ENCODE assay signal across 14 cellular contexts in the genomic region with DNA sequence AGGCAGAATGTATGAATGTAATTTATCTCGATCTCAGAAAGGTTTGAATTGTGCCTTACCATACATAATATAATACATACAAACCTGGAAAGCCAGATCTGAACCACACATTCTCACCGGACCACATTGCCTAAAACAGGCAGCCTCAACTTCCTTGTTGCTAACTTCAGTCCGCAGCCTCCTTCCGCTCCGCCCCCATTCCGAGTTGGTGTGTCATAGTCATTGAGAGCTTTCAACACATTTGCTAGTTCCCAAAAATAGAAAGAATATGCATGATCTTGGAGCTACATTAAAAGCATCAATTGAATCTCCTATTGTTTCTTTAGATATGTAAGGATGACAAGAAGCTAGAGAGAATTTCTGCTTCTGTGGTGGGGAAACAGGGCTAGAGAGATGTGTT.
DNase-seq lines count a peak whose midpoint lies in the region; ATAC-seq and TF ChIP-seq lines count a peak whose summit lies in the region.
"Had no signal": no experiment of that assay in that cellular context is flagged by ENCODE, and none has a peak within 500 bp of the region (broad histone marks: within the 10 kb centered on the region; RNA-seq: fewer than 3 reads in every experiment).

No MANE protein-coding gene starts in this region.

- ATAC-seq in HG02759 (IDR thresholded peaks at IDR 0.05; ENCODE audit: unreplicated experiment), result no peak
- ATAC-seq: body of pancreas; CD8-positive, alpha-beta T cell; K562 had no signal

- no peak overlapping the region for H3K4me3 ChIP-seq in AG09309 (ENCODE audit: control insufficient read depth, low read depth, low read length)
- no peak overlapping the region for H3K4me3 ChIP-seq in NB4 (ENCODE audit: low read depth, low read length)
- no peak overlapping the region for H3K4me3 ChIP-seq in mesendoderm (ENCODE audit: low read length)
- H3K4me3 ChIP-seq in MM.1S (ENCODE audit: low read length), result no peak overlapping the region
- no peak overlapping the region for H3K4me3 ChIP-seq in HAP-1
- H3K4me3 ChIP-seq: body of pancreas, K562, ovary had no signal

- in situ Hi-C loops in HAP-1 (cut with MboI; ENCODE audit: low sequenced_read_pairs), result no loop called here

- H3K4me1 ChIP-seq in mesendoderm (ENCODE audit: control insufficient read depth, low read depth, low read length) (no peaks in the 10 kb centered on the region), MM.1S (ENCODE audit: low read length) (no peaks in the 10 kb centered on the region), HAP-1 (no peaks in the 10 kb centered on the region)
- H3K4me1 ChIP-seq: body of pancreas had no signal

- no peak overlapping the region for H2BK5ac ChIP-seq in mesendoderm (ENCODE audit: low read length)

- H3K27ac ChIP-seq in mesendoderm (ENCODE audit: low read depth, low read length) (no peak overlapping the region), MM.1S (ENCODE audit: low read length) (no peak overlapping the region)
- H3K27ac ChIP-seq: body of pancreas, ovary had no signal

- H3K4me2 ChIP-seq in mesendoderm (ENCODE audit: low read length), result no peak overlapping the region
- no peak overlapping the region for H3K4me2 ChIP-seq in MM.1S (ENCODE audit: low read depth, low read length)

- H2AK5ac ChIP-seq in mesendoderm (ENCODE audit: low read length), result no peak overlapping the region

- no peaks in the 10 kb centered on the region for H3K9me3 ChIP-seq in MM.1S (replicated peaks; ENCODE audit: insufficient read depth, low read length)
- H3K9me3 ChIP-seq in HAP-1, result no peaks in the 10 kb centered on the region
- H3K9me3 ChIP-seq: body of pancreas, ovary had no signal

- H3K27me3 ChIP-seq in mesendoderm (ENCODE audit: insufficient read depth, low read length, poor library complexity), result no peaks in the 10 kb centered on the region
- H3K27me3 ChIP-seq in MM.1S (replicated peaks; ENCODE audit: insufficient read depth, low read length), result no peaks in the 10 kb centered on the region
- no peaks in the 10 kb centered on the region for H3K27me3 ChIP-seq in HAP-1 (ENCODE audit: low read depth)
- H3K27me3 ChIP-seq: body of pancreas, ovary had no signal

- H3K56ac ChIP-seq in mesendoderm (ENCODE audit: low read length), result no peak overlapping the region

- DNase-seq in AG09309 (ENCODE audit: low read depth) (peak; percentile 67), NB4 (ENCODE audit: low read depth) (peak; percentile 4), dermis blood vessel endothelial cell (peak; percentile 12), mesendoderm (peak; percentile 42), MM.1S (no peak), HAP-1 (ENCODE audit: low spot score in 2 of 2) (no peak)
- DNase-seq in activated T-cell treated with anti-CD3 and anti-CD28 coated beads, Interleukin-2, amount 50 U/mL, for 48 hours, result no peak
- DNase-seq: activated CD4-positive, alpha-beta T cell treated with anti-CD3 and anti-CD28 coated beads, Interleukin-2, amount 50 U/mL, for 48 hours; CD8-positive, alpha-beta T cell; stimulated activated CD8-positive, alpha-beta memory T cell treated with anti-CD3 and anti-CD28 coated beads, Interleukin-4, amount 100 ng/mL, for 48 hours had no signal

- no peak for TF ChIP-seq POLR2A in NB4 (IDR thresholded peaks at IDR 0.05; ENCODE audit: extremely low read depth, insufficient read length)

- no peak overlapping the region for H4K5ac ChIP-seq in mesendoderm (ENCODE audit: low read length)

- H3K9me2 ChIP-seq in MM.1S (replicated peaks; ENCODE audit: insufficient read depth, low read length), result no peaks in the 10 kb centered on the region

- WGBS in mesendoderm (ENCODE audit: extremely low coverage, insufficient coverage, low lambda C conversion rate), result no CpG with 5 or more reads among the region's 6 CpGs

- TF ChIP-seq CTCF in AG09309 (IDR thresholded peaks at IDR 0.05; ENCODE audit: control insufficient read depth, insufficient read depth, low read depth, low read length, missing control alignments) (no peak), NB4 (IDR thresholded peaks at IDR 0.05; ENCODE audit: low read depth, low read length) (no peak), MM.1S (IDR thresholded peaks at IDR 0.05; ENCODE audit: low read length) (no peak)

- H4K8ac ChIP-seq in mesendoderm (ENCODE audit: low read depth, low read length), result no peak overlapping the region

- H3F3A ChIP-seq in MM.1S (ENCODE audit: insufficient read depth, low read length), result no peaks in the 10 kb centered on the region

- no peak overlapping the region for H3K9ac ChIP-seq in mesendoderm (ENCODE audit: low read length)
- H3K9ac ChIP-seq in MM.1S (ENCODE audit: low read length), result no peak overlapping the region

- no peaks in the 10 kb centered on the region for H3K36me3 ChIP-seq in mesendoderm (ENCODE audit: control insufficient read depth, insufficient read depth, low read length)
- no peaks in the 10 kb centered on the region; the same call in 1 of the 2 replicates for H3K36me3 ChIP-seq in MM.1S (replicated peaks; ENCODE audit: insufficient read depth, low read length)
- peaks cover 4% of the 10 kb centered on the region; the same call in 1 of the 2 replicates for H3K36me3 ChIP-seq in HAP-1 (replicated peaks)
- H3K36me3 ChIP-seq: ovary had no signal

- H3K79me2 ChIP-seq in mesendoderm (ENCODE audit: control insufficient read depth, insufficient read depth, low read length), result no peaks in the 10 kb centered on the region
- H3K79me2 ChIP-seq in MM.1S (ENCODE audit: low read length), result no peaks in the 10 kb centered on the region

- no peak overlapping the region for H2BK15ac ChIP-seq in mesendoderm (replicated peaks; ENCODE audit: low read depth)

- no peak overlapping the region for H2AFZ ChIP-seq in MM.1S (ENCODE audit: low read length)

- H3K4ac ChIP-seq in mesendoderm (ENCODE audit: low read depth, low read length), result no peak overlapping the region

- no peak overlapping the region for H3K23ac ChIP-seq in mesendoderm (ENCODE audit: low read length)

- no peak overlapping the region for H3K18ac ChIP-seq in mesendoderm (ENCODE audit: low read length)

- H2BK120ac ChIP-seq in mesendoderm (ENCODE audit: low read depth, low read length), result no peak overlapping the region

- H3K79me1 ChIP-seq in mesendoderm (ENCODE audit: low read length), result no peaks in the 10 kb centered on the region

- H4K20me1 ChIP-seq in MM.1S (ENCODE audit: insufficient read depth, low read length), result no peaks in the 10 kb centered on the region

Comparison
In these comparisons a context has a peak if more than half of its experiments do, and no peak if none do; other contexts are left out.
1. DNase-seq: peak in AG09309 (single experiment), NB4 (single experiment), dermis blood vessel endothelial cell (single experiment) and mesendoderm (single experiment); none in activated T-cell treated with anti-CD3 and anti-CD28 coated beads, Interleukin-2, amount 50 U/mL, for 48 hours (0 of 2), MM.1S (single experiment) and HAP-1 (0 of 2).